Comparison of ENCODE assay signal across 8 cellular contexts in genomic region chr9:81616141-81616540, GRCh38.
"Had no signal": no experiment of that assay in that cellular context is flagged by ENCODE, and none has a peak within 500 bp of the region (broad histone marks: within the 10 kb centered on the region; RNA-seq: fewer than 3 reads in every experiment).

No MANE protein-coding gene starts in this region.

- DNase-seq: GM23248, GOT3, H7, H9, HCEC 1CT, HFFc6 had no signal

- H2AFZ ChIP-seq: GM23248, GM23338 had no signal

- H3K9ac ChIP-seq: GM23248 had no signal

- H3K4me2 ChIP-seq: GM23338 had no signal

- H3K9me3 ChIP-seq: HAP-1 had no signal

- H3K27ac ChIP-seq: GM23248 had no signal

- H3K4me3 ChIP-seq: GM23248, GM23338, HAP-1 had no signal

- H3K36me3 ChIP-seq: HAP-1 had no signal
